Comparison of ENCODE assay signal across 8 cellular contexts in the genomic region with DNA sequence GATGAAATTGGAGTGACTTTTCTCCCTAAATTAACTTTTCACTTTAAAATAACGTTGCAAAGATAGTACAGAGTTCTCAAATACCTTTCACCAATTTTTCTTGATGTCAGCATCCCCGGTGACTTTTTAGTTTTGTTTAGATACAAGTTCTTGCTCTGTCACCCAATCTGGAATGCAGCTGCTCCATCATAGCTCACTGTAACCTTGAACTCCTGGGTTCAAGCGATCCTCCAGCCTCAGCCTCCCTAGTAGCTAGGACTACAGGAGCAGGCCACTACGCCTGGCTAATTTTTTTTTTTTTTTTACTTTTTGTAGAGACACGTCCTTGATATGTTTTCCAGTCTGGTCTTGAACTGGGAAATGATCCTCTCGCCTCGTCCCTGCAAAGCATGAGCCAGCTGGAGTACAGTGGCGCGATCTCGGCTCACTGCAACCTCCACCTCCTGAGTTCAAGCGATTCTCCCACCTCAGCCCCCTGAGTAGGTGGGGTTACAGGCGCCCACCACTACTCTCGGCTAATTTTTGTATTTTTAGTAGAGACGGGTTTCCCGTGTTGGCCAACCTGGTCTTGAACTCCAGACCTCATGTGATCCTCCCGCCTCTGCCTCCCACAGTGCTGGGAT. TPM values are rescaled to one million over a fixed set of nuclear protein-coding genes. Genes with fewer than 3 reads are reported as not detected.
DNase-seq lines count a peak whose midpoint lies in the region; ATAC-seq and TF ChIP-seq lines count a peak whose summit lies in the region.

No MANE protein-coding gene starts in this region.

- peak overlapping the region; percentile 97 for H3K4me3 Mint-ChIP-seq in activated naive CD8-positive, alpha-beta T cell treated with anti-CD3 and anti-CD28 coated beads for 36 hours

- H3K27ac Mint-ChIP-seq in activated naive CD8-positive, alpha-beta T cell treated with anti-CD3 and anti-CD28 coated beads for 36 hours = peak overlapping the region; percentile 99

- intact Hi-C loops in left ventricle myocardium inferior (cut with micrococcal nuclease) = loop anchor here (10.0 kb wide), 1 partner anchor 149 kb away; no protein-coding TSS in a partner anchor
- intact Hi-C loops in Right ventricle myocardium superior (cut with DNase I) = loop anchor here (5.0 kb wide), 1 partner anchor 61 kb away; no protein-coding TSS in a partner anchor
- intact Hi-C loops in thyroid gland (cut with DNase I) = loop anchor here (10.0 kb wide), 1 partner anchor 59 kb away; no protein-coding TSS in a partner anchor

- H3K36me3 ChIP-seq in left ventricle myocardium inferior (peaks cover 25% of the 10 kb centered on the region), kidney epithelial cell (ENCODE audit: control insufficient read depth, insufficient read depth, low read length) (peaks cover 3% of the 10 kb centered on the region), thyroid gland (no peaks in the 10 kb centered on the region)

- ATAC-seq in Right ventricle myocardium superior (ENCODE audit: poor library complexity) = no peak

- DNase-seq in left ventricle myocardium inferior (no peak), Right ventricle myocardium superior (no peak), kidney epithelial cell (ENCODE audit: low read depth) (no peak), thyroid gland (no peak), HPDE6-E6E7 (ENCODE audit: extremely low spot score) (no peak), HT-29 (ENCODE audit: low spot score) (no peak), NCI-H2107 (lab: John Stamatoyannopoulos, UW) (no peak)
- no peak for DNase-seq in activated naive CD8-positive, alpha-beta T cell treated with anti-CD3 and anti-CD28 coated beads for 36 hours

- H3K9me3 ChIP-seq in left ventricle myocardium inferior (replicated peaks) (no peaks in the 10 kb centered on the region), thyroid gland (no peaks in the 10 kb centered on the region)

- WGBS in thyroid gland, 2 donors = 70 to 74% methylated on average over 16 of the region's 16 CpGs

- H3K27me3 ChIP-seq in left ventricle myocardium inferior (ENCODE audit: low read depth) (no peaks in the 10 kb centered on the region), kidney epithelial cell (ENCODE audit: control insufficient read depth, insufficient read depth, low read length) (no peaks in the 10 kb centered on the region), thyroid gland (no peaks in the 10 kb centered on the region)

- H3K9me3 Mint-ChIP-seq in activated naive CD8-positive, alpha-beta T cell treated with anti-CD3 and anti-CD28 coated beads for 36 hours = peaks cover 3% of the 10 kb centered on the region

- TF ChIP-seq CTCF in left ventricle myocardium inferior (IDR thresholded peaks at IDR 0.05; ENCODE audit: borderline replicate concordance) (no peak), kidney epithelial cell (IDR thresholded peaks at IDR 0.05; ENCODE audit: insufficient read depth, low read length, poor library complexity, severe bottlenecking) (no peak), thyroid gland (IDR thresholded peaks at IDR 0.05) (no peak)

- peak overlapping the region; percentile 80 for H3K4me3 ChIP-seq in left ventricle myocardium inferior
- peak overlapping the region; percentile 76 for H3K4me3 ChIP-seq in kidney epithelial cell (ENCODE audit: low read depth, low read length)
- peak overlapping the region; percentile 50 to 61 (median 58) for H3K4me3 ChIP-seq in thyroid gland (replicated peaks in 1 of 3)

- peaks cover 46% of the 10 kb centered on the region for H3K36me3 Mint-ChIP-seq in activated naive CD8-positive, alpha-beta T cell treated with anti-CD3 and anti-CD28 coated beads for 36 hours

- peaks cover 44% of the 10 kb centered on the region for H3K4me1 ChIP-seq in left ventricle myocardium inferior
- peaks cover 8 to 11% of the 10 kb centered on the region in 2 donors for H3K4me1 ChIP-seq in thyroid gland

- H3K27me3 Mint-ChIP-seq in activated naive CD8-positive, alpha-beta T cell treated with anti-CD3 and anti-CD28 coated beads for 36 hours = no peaks in the 10 kb centered on the region

- H3K27ac ChIP-seq in left ventricle myocardium inferior (replicated peaks) = peak overlapping the region; percentile 94
- H3K27ac ChIP-seq in thyroid gland = peak overlapping the region; percentile 70 to 95 (median 86)

- H3K4me1 Mint-ChIP-seq in activated naive CD8-positive, alpha-beta T cell treated with anti-CD3 and anti-CD28 coated beads for 36 hours = peaks cover 37% of the 10 kb centered on the region

- no peak for TF ChIP-seq POLR2A in thyroid gland (IDR thresholded peaks at IDR 0.05)

RNA-seq across cellular contexts. Expression of a gene that starts 0.7 kb away (rescaled TPM):
- total RNA-seq in left ventricle myocardium inferior = 5.9 TPM
- total RNA-seq in Right ventricle myocardium superior = 4.0 TPM
- 10 to 100 TPM; 13.2 to 13.5 TPM for total RNA-seq in activated naive CD8-positive, alpha-beta T cell treated with anti-CD3 and anti-CD28 coated beads for 36 hours
- total RNA-seq in kidney epithelial cell = 6.8 and 11.0 TPM in 2 replicates
- total RNA-seq in thyroid gland = 10 to 100 TPM; 12.5 to 22.5 (median 15.4) TPM
- 13.9 and 21.5 TPM in 2 replicates for total RNA-seq in HT-29 (2014; rRNA removed; shearing (Covaris generic))

RNA-seq across cellular contexts. Expression of a gene that starts 0.9 kb away (rescaled TPM):
- total RNA-seq in left ventricle myocardium inferior = 3.9 TPM
- 2.7 TPM for total RNA-seq in Right ventricle myocardium superior
- 1 to 10 TPM; 6.6 to 7.1 TPM for total RNA-seq in activated naive CD8-positive, alpha-beta T cell treated with anti-CD3 and anti-CD28 coated beads for 36 hours
- total RNA-seq in kidney epithelial cell = 2.1 and 2.6 TPM in 2 replicates
- total RNA-seq in thyroid gland = 1 to 10 TPM; 5.5 to 7.7 (median 6.4) TPM
- 1.1 TPM in 2 replicates for total RNA-seq in HT-29 (2014; rRNA removed; shearing (Covaris generic))

RNA-seq across cellular contexts. Expression of a gene that starts 35.2 kb away (rescaled TPM):
- total RNA-seq in left ventricle myocardium inferior (not detected), Right ventricle myocardium superior (not detected), kidney epithelial cell (not detected in 2 replicates), thyroid gland (not detected)
- total RNA-seq in activated naive CD8-positive, alpha-beta T cell treated with anti-CD3 and anti-CD28 coated beads for 36 hours = not detected
- total RNA-seq in HT-29 (2014; rRNA removed; shearing (Covaris generic)) = 1.3 and 1.4 TPM in 2 replicates
